ENCODE assay signal across 21 cellular contexts in genomic region chrX:48966796-48967579, GRCh38. TPM values are rescaled to one million over a fixed set of nuclear protein-coding genes. Genes with fewer than 3 reads are reported as not detected.
DNase-seq lines count a peak whose midpoint lies in the region; TF ChIP-seq lines count a peak whose summit lies in the region.
"Had no signal": no experiment of that assay in that cellular context is flagged by ENCODE, and none has a peak within 500 bp of the region (broad histone marks: within the 10 kb centered on the region; RNA-seq: fewer than 3 reads in every experiment).

No MANE protein-coding gene starts in this region.

- H3K27me3 ChIP-seq in MG63 (no peaks in the 10 kb centered on the region), osteoblast (ENCODE audit: insufficient read depth, low read length) (no peaks in the 10 kb centered on the region)
- H3K27me3 ChIP-seq: cardiac muscle cell, foreskin keratinocyte, vagina had no signal

- H3K4me1 Mint-ChIP-seq in chondrocyte (ENCODE audit: low read depth) (peaks cover 9% of the 10 kb centered on the region), progenitor cell of endocrine pancreas (ENCODE audit: low read depth) (peaks cover under 1% of the 10 kb centered on the region)

- no peaks in the 10 kb centered on the region for H3K36me3 Mint-ChIP-seq in chondrocyte (ENCODE audit: low read depth)
- peaks cover 1% of the 10 kb centered on the region for H3K36me3 Mint-ChIP-seq in progenitor cell of endocrine pancreas (ENCODE audit: insufficient read depth)
- H3K36me3 Mint-ChIP-seq: activated naive CD4-positive, alpha-beta T cell treated with anti-CD3 and anti-CD28 coated beads, Interleukin-2, amount 10 ng/mL, durations not matched to agents 7 days and 5 days; natural killer cell treated with Interleukin-12 subunit alpha and Interleukin-12 subunit beta and Interleukin-15 and Interleukin-18, amount 100 ng/mL, for 72 hours had no signal

- H3K4me2 ChIP-seq in osteoblast (ENCODE audit: insufficient read depth, low read length): no peak overlapping the region
- H3K4me2 ChIP-seq: BLaER1 had no signal

- H3K27ac Mint-ChIP-seq in chondrocyte (ENCODE audit: unreplicated experiment): peak overlapping the region; percentile 69
- H3K27ac Mint-ChIP-seq in progenitor cell of endocrine pancreas: peak overlapping the region; percentile 44
- H3K27ac Mint-ChIP-seq: activated CD4-positive, alpha-beta T cell treated with anti-CD3 and anti-CD28 coated beads for 36 hours; activated naive CD4-positive, alpha-beta T cell treated with anti-CD3 and anti-CD28 coated beads, Interleukin-2, amount 10 ng/mL, durations not matched to agents 7 days and 5 days; natural killer cell treated with Interleukin-12 subunit alpha and Interleukin-12 subunit beta and Interleukin-15 and Interleukin-18, amount 100 ng/mL, for 72 hours; T-helper 2 cell treated with Interferon-gamma antibody and Interleukin-4, amounts not matched to agents 5 μg/mL and 100 μg/mL, for 36 hours had no signal

- no peaks in the 10 kb centered on the region for H4K20me1 ChIP-seq in osteoblast (ENCODE audit: insufficient read depth, low read length)

- no peak overlapping the region for H3K4me3 Mint-ChIP-seq in chondrocyte (ENCODE audit: unreplicated experiment)
- no peak overlapping the region for H3K4me3 Mint-ChIP-seq in progenitor cell of endocrine pancreas (ENCODE audit: low read depth)
- H3K4me3 Mint-ChIP-seq: activated CD4-positive, alpha-beta T cell treated with anti-CD3 and anti-CD28 coated beads for 36 hours; activated naive CD4-positive, alpha-beta T cell treated with anti-CD3 and anti-CD28 coated beads, Interleukin-2, amount 10 ng/mL, durations not matched to agents 7 days and 5 days; natural killer cell treated with Interleukin-12 subunit alpha and Interleukin-12 subunit beta and Interleukin-15 and Interleukin-18, amount 100 ng/mL, for 72 hours; T-helper 2 cell treated with Interferon-gamma antibody and Interleukin-4, amounts not matched to agents 5 μg/mL and 100 μg/mL, for 36 hours had no signal

- H3K9me3 Mint-ChIP-seq in chondrocyte (ENCODE audit: low read depth) (peaks cover 6% of the 10 kb centered on the region), progenitor cell of endocrine pancreas (ENCODE audit: low read depth) (no peaks in the 10 kb centered on the region)
- H3K9me3 Mint-ChIP-seq: activated naive CD4-positive, alpha-beta T cell treated with anti-CD3 and anti-CD28 coated beads, Interleukin-2, amount 10 ng/mL, durations not matched to agents 7 days and 5 days; natural killer cell treated with Interleukin-12 subunit alpha and Interleukin-12 subunit beta and Interleukin-15 and Interleukin-18, amount 100 ng/mL, for 72 hours; T-helper 2 cell treated with Interferon-gamma antibody and Interleukin-4, amounts not matched to agents 5 μg/mL and 100 μg/mL, for 36 hours had no signal

- H3K79me2 ChIP-seq in osteoblast (ENCODE audit: insufficient read depth, low read length): no peaks in the 10 kb centered on the region

- H3K27me3 Mint-ChIP-seq in chondrocyte (ENCODE audit: low read depth) (no peaks in the 10 kb centered on the region), progenitor cell of endocrine pancreas (no peaks in the 10 kb centered on the region)
- H3K27me3 Mint-ChIP-seq: activated CD4-positive, alpha-beta T cell treated with anti-CD3 and anti-CD28 coated beads for 36 hours had no signal

- H2AFZ ChIP-seq in osteoblast (ENCODE audit: low read length): no peak overlapping the region

- H3K9me3 ChIP-seq in MG63: no peaks in the 10 kb centered on the region
- no peaks in the 10 kb centered on the region for H3K9me3 ChIP-seq in osteoblast (ENCODE audit: low read depth, low read length)
- H3K9me3 ChIP-seq: BLaER1, vagina had no signal

- H3K4me3 ChIP-seq in MG63: no peak overlapping the region
- no peak overlapping the region for H3K4me3 ChIP-seq in osteoblast (ENCODE audit: insufficient read depth, low read length)
- H3K4me3 ChIP-seq: BLaER1, cardiac muscle cell, vagina had no signal

- H3K27ac ChIP-seq in osteoblast (ENCODE audit: low read depth, low read length): no peak overlapping the region
- H3K27ac ChIP-seq: BLaER1, cardiac muscle cell, foreskin keratinocyte, vagina had no signal

- TF ChIP-seq CTCF in chondrocyte (IDR thresholded peaks at IDR 0.05): no peak
- TF ChIP-seq CTCF in progenitor cell of endocrine pancreas (IDR thresholded peaks at IDR 0.05; ENCODE audit: unreplicated experiment): no peak
- no peak for TF ChIP-seq CTCF in osteoblast (IDR thresholded peaks at IDR 0.05; ENCODE audit: extremely low read depth, low read depth, low read length)

- DNase-seq in EH (ENCODE audit: low read depth) (peak; percentile 71), MG63 (peak; percentile 18), chondrocyte (ENCODE audit: low spot score) (no peak), progenitor cell of endocrine pancreas (ENCODE audit: low spot score, unreplicated experiment) (no peak), osteoblast (ENCODE audit: insufficient read length, low spot score, missing footprints) (no peak), SHP77 treated with DMSO at 0.1 percent for 48 hours (lab: John Stamatoyannopoulos, UW) (no peak), NCI-H1092 treated with DMSO at 0.1 percent for 48 hours (lab: John Stamatoyannopoulos, UW) (no peak), SKM-1 (lab: John Stamatoyannopoulos, UW; ENCODE audit: unreplicated experiment) (no peak)
- DNase-seq: activated CD4-positive, alpha-beta T cell treated with anti-CD3 and anti-CD28 coated beads for 36 hours; activated naive CD4-positive, alpha-beta T cell treated with anti-CD3 and anti-CD28 coated beads, Interleukin-2, amount 10 ng/mL, durations not matched to agents 7 days and 5 days; activated T-cell treated with anti-CD3 and anti-CD28 coated beads for 4 hours; DMS79; effector memory CD4-positive, alpha-beta T cell; foreskin keratinocyte; H7; NCI-H1048 had no signal

- H3K36me3 ChIP-seq in MG63 (no peaks in the 10 kb centered on the region), osteoblast (ENCODE audit: insufficient read depth, low read length) (no peaks in the 10 kb centered on the region)
- H3K36me3 ChIP-seq: cardiac muscle cell, vagina had no signal

- H3K4me1 ChIP-seq in osteoblast (ENCODE audit: insufficient read depth, low read length): peaks cover 7% of the 10 kb centered on the region
- H3K4me1 ChIP-seq: foreskin keratinocyte had no signal

RNA-seq across cellular contexts. Expression of gene KCND1, which starts 4.7 kb away (rescaled TPM):
- total RNA-seq in MG63 (2014; rRNA removed; shearing (Covaris generic); ENCODE audit: low replicate concordance): 0.23 TPM in 1 of 2 replicates, not detected in the other
- 1.4 to 1.7 TPM (median 1.6 TPM) in 3 replicates for total RNA-seq in chondrocyte
- 8.0 and 8.2 TPM in 2 replicates for total RNA-seq in progenitor cell of endocrine pancreas
- total RNA-seq in osteoblast: 0.29 and 0.36 TPM in 2 replicates

RNA-seq across cellular contexts. Expression of gene OTUD5, which starts 9.6 kb away (rescaled TPM):
- total RNA-seq in MG63 (2014; rRNA removed; shearing (Covaris generic); ENCODE audit: low replicate concordance): 21.9 and 27.4 TPM in 2 replicates
- total RNA-seq in chondrocyte (47.4 to 49.0 TPM (median 47.5 TPM) in 3 replicates), progenitor cell of endocrine pancreas (52.5 and 53.3 TPM in 2 replicates), osteoblast (31.2 and 33.7 TPM in 2 replicates)

RNA-seq across cellular contexts. Expression of gene GRIPAP1, which starts 35.1 kb away (rescaled TPM):
- total RNA-seq in MG63 (2014; rRNA removed; shearing (Covaris generic); ENCODE audit: low replicate concordance): 15.7 and 20.3 TPM in 2 replicates
- total RNA-seq in chondrocyte (28.8 to 37.5 TPM (median 32.7 TPM) in 3 replicates), progenitor cell of endocrine pancreas (89.9 and 98.4 TPM in 2 replicates), osteoblast (14.4 and 15.6 TPM in 2 replicates)

RNA-seq across cellular contexts. Expression of gene PIM2, which starts 48.2 kb away (rescaled TPM):
- total RNA-seq in MG63 (2014; rRNA removed; shearing (Covaris generic); ENCODE audit: low replicate concordance): 1.6 and 1.9 TPM in 2 replicates
- total RNA-seq in chondrocyte: 4.3 to 5.1 TPM (median 4.6 TPM) in 3 replicates
- total RNA-seq in progenitor cell of endocrine pancreas: 9.9 and 10.4 TPM in 2 replicates
- 4.3 and 4.7 TPM in 2 replicates for total RNA-seq in osteoblast

RNA-seq across cellular contexts. Expression of gene SLC35A2, which starts 55.5 kb away (rescaled TPM):
- total RNA-seq in MG63 (2014; rRNA removed; shearing (Covaris generic); ENCODE audit: low replicate concordance): 16.6 and 25.9 TPM in 2 replicates
- total RNA-seq in chondrocyte (32.3 to 39.2 TPM (median 38.9 TPM) in 3 replicates), progenitor cell of endocrine pancreas (33.9 and 34.9 TPM in 2 replicates), osteoblast (15.3 and 15.6 TPM in 2 replicates)

Comparison
In these comparisons a context has a peak if more than half of its experiments do, and no peak if none do; other contexts are left out.
1. DNase-seq: peak in EH (single experiment) and MG63 (single experiment); none in chondrocyte (single experiment), progenitor cell of endocrine pancreas (single experiment), osteoblast (single experiment), SHP77 treated with DMSO at 0.1 percent for 48 hours (single experiment), NCI-H1092 treated with DMSO at 0.1 percent for 48 hours (single experiment) and SKM-1 (single experiment).